In the genomic region with DNA sequence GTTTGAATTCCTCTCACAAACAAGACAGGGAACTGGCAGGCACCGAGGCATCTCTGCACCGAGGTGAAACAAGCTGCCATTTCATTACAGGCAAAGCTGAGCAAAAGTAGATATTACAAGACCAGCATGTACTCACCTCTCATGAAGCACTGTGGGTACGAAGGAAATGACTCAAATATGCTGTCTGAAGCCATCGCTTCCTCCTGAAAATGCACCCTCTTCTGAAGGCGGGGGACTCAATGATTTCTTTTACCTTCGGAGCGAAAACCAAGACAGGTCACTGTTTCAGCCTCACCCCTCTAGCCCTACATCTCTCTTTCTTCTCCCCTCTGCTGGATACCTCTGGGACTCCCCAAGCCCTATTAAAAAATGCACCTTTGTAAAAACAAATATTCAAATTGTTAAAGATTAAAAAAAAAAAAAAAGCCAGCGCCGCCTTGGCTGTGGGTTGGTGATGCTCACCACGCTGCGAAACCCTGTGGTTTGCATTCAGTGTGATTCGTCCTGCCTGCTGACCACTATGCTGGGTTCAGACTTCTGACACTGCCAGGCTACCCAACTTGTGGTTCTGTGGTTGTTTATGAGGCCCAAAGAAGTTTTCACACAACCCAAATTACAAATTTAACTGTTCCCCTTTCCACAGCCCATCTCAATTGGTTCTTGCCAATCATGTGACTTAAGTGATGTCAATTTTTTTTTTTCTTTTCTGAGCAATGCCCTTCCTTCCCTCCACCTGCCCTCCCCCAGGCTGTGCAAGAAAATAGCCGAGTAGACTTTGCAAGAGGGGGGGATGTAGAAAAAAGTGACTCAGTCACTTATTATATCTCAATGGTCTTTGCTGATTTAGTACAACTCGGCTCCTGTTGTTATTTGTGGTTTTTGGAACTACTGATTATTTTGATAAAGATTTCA, we compare ENCODE assay signal across 9 cellular contexts. TPM values are rescaled to one million over a fixed set of nuclear protein-coding genes. Genes with fewer than 3 reads are reported as not detected.
DNase-seq lines count a peak whose midpoint lies in the region; ATAC-seq, FAIRE-seq and TF ChIP-seq lines count a peak whose summit lies in the region.
"Had no signal": no experiment of that assay in that cellular context is flagged by ENCODE, and none has a peak within 500 bp of the region (broad histone marks: within the 10 kb centered on the region; RNA-seq: fewer than 3 reads in every experiment).

A gene (minus strand): TSS at position 597 of the 912 bp plus-strand sequence.

- H3K27ac Mint-ChIP-seq in activated naive CD8-positive, alpha-beta T cell treated with anti-CD3 and anti-CD28 coated beads, Interleukin-2, amount 50 U/mL, for 24 hours: peak within 1 kb of the TSS; percentile 97

- H3K4me3 ChIP-seq in ACC112 (ENCODE audit: low read depth, low read length) (peak within 1 kb of the TSS; percentile 71), SU-DHL-6 (ENCODE audit: insufficient read depth, low read length, poor library complexity, severe bottlenecking) (peak within 1 kb of the TSS; percentile 85), keratinocyte (ENCODE audit: control insufficient read depth in 2 of 3, extremely low read depth in 1 of 3, insufficient read depth in 2 of 3, low read depth in 1 of 3, low read length in 3 of 3) (peak within 1 kb of the TSS in 1 of 3 experiments; percentile 31)

- H3K4me1 Mint-ChIP-seq in activated naive CD8-positive, alpha-beta T cell treated with anti-CD3 and anti-CD28 coated beads, Interleukin-2, amount 50 U/mL, for 24 hours: peaks cover 91% of the 10 kb centered on the region

- H3K4me2 ChIP-seq in SU-DHL-6 (ENCODE audit: low read depth, low read length, poor library complexity, severe bottlenecking) (peak within 1 kb of the TSS; percentile 90), keratinocyte (ENCODE audit: control insufficient read depth, extremely low read depth, insufficient read depth, low read depth, low read length) (peak within 1 kb of the TSS; percentile 79)

- no peak for FAIRE-seq in keratinocyte (lab: Jason Lieb, UNC)
- FAIRE-seq: G401.6 had no signal

- DNase-seq in GM19238 (ENCODE audit: insufficient read length, low spot score) (peak; percentile 45), keratinocyte (ENCODE audit: low read depth, low spot score) (no peak), NCI-H2081 (lab: John Stamatoyannopoulos, UW) (no peak)
- DNase-seq in activated naive CD8-positive, alpha-beta T cell treated with anti-CD3 and anti-CD28 coated beads, Interleukin-2, amount 50 U/mL, for 24 hours: peak; percentile 78
- DNase-seq in stimulated activated CD4-positive, alpha-beta T cell treated with anti-CD3 and anti-CD28 coated beads, TNF-alpha, amount 100 ng/mL, for 24 hours (ENCODE audit: low read depth in 3 of 3): peak in 2 of 3 experiments; percentile 74

- H3K27ac ChIP-seq in ACC112 (ENCODE audit: low read depth, low read length) (peak within 1 kb of the TSS; percentile 87), SU-DHL-6 (ENCODE audit: low read depth, low read length) (peak within 1 kb of the TSS; percentile 98), keratinocyte (ENCODE audit: control insufficient read depth, insufficient read depth, low read length) (peak within 1 kb of the TSS; percentile 75)

- no peaks in the 10 kb centered on the region for H3K9me3 Mint-ChIP-seq in activated naive CD8-positive, alpha-beta T cell treated with anti-CD3 and anti-CD28 coated beads, Interleukin-2, amount 50 U/mL, for 24 hours

- no peaks in the 10 kb centered on the region for H3K9me2 ChIP-seq in SU-DHL-6 (replicated peaks; ENCODE audit: insufficient read depth, low read length)

- H3K36me3 ChIP-seq in ACC112 (ENCODE audit: insufficient read depth, low read length) (no peaks in the 10 kb centered on the region), SU-DHL-6 (ENCODE audit: low read length) (0 out of 2 replicates have a peak, but pooled peaks cover 5% of the 10 kb centered on the region), keratinocyte (ENCODE audit: control insufficient read depth in 2 of 2, extremely low read depth in 1 of 2, insufficient read depth in 2 of 2, low read length in 2 of 2) (no peaks in the 10 kb centered on the region)

- H3K9ac ChIP-seq in SU-DHL-6 (ENCODE audit: low read length) (peak within 1 kb of the TSS; percentile 76), keratinocyte (ENCODE audit: control insufficient read depth, extremely low read depth, insufficient read depth, low read length) (peak within 1 kb of the TSS; percentile 60)

- peak; percentile 68 for ATAC-seq in HG03354 (IDR thresholded peaks at IDR 0.05; ENCODE audit: poor library complexity, severe bottlenecking, unreplicated experiment)
- ATAC-seq in activated naive CD8-positive, alpha-beta T cell treated with anti-CD3 and anti-CD28 coated beads, Interleukin-2, amount 50 U/mL, for 24 hours: peak; percentile 67

- H3K4me1 ChIP-seq in ACC112 (ENCODE audit: control insufficient read depth, insufficient read depth, low read length, unreplicated experiment) (peaks cover 47% of the 10 kb centered on the region), keratinocyte (ENCODE audit: control insufficient read depth, extremely low read depth, insufficient read depth, low read length) (peaks cover 41% of the 10 kb centered on the region)

- dilution Hi-C loops in keratinocyte (cut with MboI; ENCODE audit: extremely low pct_ligation_motif_present, low sequenced_read_pairs): no loop called here

- peaks cover 6% of the 10 kb centered on the region for H3K36me3 Mint-ChIP-seq in activated naive CD8-positive, alpha-beta T cell treated with anti-CD3 and anti-CD28 coated beads, Interleukin-2, amount 50 U/mL, for 24 hours (ENCODE audit: low read depth)

- H4K20me1 ChIP-seq in SU-DHL-6 (ENCODE audit: low read depth, low read length) (no peaks in the 10 kb centered on the region; the same call in 1 of the 2 replicates), keratinocyte (ENCODE audit: control insufficient read depth, extremely low read depth, insufficient read depth, low read length) (no peaks in the 10 kb centered on the region)

- TF ChIP-seq CTCF in SU-DHL-6 (IDR thresholded peaks at IDR 0.05; ENCODE audit: insufficient read depth, low read length, poor library complexity, severe bottlenecking) (no peak), keratinocyte (optimal IDR thresholded peaks at IDR 0.05 in 1 of 3, IDR thresholded peaks at IDR 0.05 in 1 of 3, conservative IDR thresholded peaks at IDR 0.05 in 1 of 3; ENCODE audit: extremely low read depth in 1 of 3, insufficient read depth in 2 of 3, low read length in 3 of 3) (no peak)

- H3K9me3 ChIP-seq in SU-DHL-6 (ENCODE audit: insufficient read depth, low read length) (no peaks in the 10 kb centered on the region), keratinocyte (ENCODE audit: control insufficient read depth, low read depth, low read length) (no peaks in the 10 kb centered on the region)

- no peaks in the 10 kb centered on the region for H3K79me2 ChIP-seq in ACC112 (ENCODE audit: control insufficient read depth, insufficient read depth, low read length, unreplicated experiment)
- H3K79me2 ChIP-seq in SU-DHL-6 (ENCODE audit: insufficient read depth, low read length): peaks cover 48% of the 10 kb centered on the region
- H3K79me2 ChIP-seq in keratinocyte (ENCODE audit: control insufficient read depth, insufficient read depth, low read length): no peaks in the 10 kb centered on the region

- H3F3A ChIP-seq in SU-DHL-6 (ENCODE audit: insufficient read depth): peaks cover 31% of the 10 kb centered on the region

- peak within 1 kb of the TSS; percentile 54 for H2AFZ ChIP-seq in ACC112 (ENCODE audit: low read length, unreplicated experiment)
- H2AFZ ChIP-seq in SU-DHL-6 (ENCODE audit: low read depth, low read length, severe bottlenecking): peak within 1 kb of the TSS; percentile 54
- H2AFZ ChIP-seq in keratinocyte (ENCODE audit: control insufficient read depth, low read length): peak within 1 kb of the TSS; percentile 17

- H3K27me3 Mint-ChIP-seq in activated naive CD8-positive, alpha-beta T cell treated with anti-CD3 and anti-CD28 coated beads, Interleukin-2, amount 50 U/mL, for 24 hours: peaks cover 3% of the 10 kb centered on the region

- H3K27me3 ChIP-seq in ACC112 (ENCODE audit: insufficient read depth, low read length): no peaks in the 10 kb centered on the region
- no peaks in the 10 kb centered on the region for H3K27me3 ChIP-seq in SU-DHL-6 (ENCODE audit: low read length)
- no peaks in the 10 kb centered on the region for H3K27me3 ChIP-seq in keratinocyte (ENCODE audit: control insufficient read depth, extremely low read depth, insufficient read depth, low read length)

- no peaks in the 10 kb centered on the region for H3K9me1 ChIP-seq in keratinocyte (ENCODE audit: control insufficient read depth, extremely low read depth, insufficient read depth, low read length)

- peak within 1 kb of the TSS; percentile 93 for H3K4me3 Mint-ChIP-seq in activated naive CD8-positive, alpha-beta T cell treated with anti-CD3 and anti-CD28 coated beads, Interleukin-2, amount 50 U/mL, for 24 hours

RNA-seq across cellular contexts. Expression of the gene that starts here (rescaled TPM):
- polyA plus RNA-seq in keratinocyte: 25.5 to 91.0 TPM (median 44.9 TPM) in 3 replicates
- 5.9 TPM for polyA plus RNA-seq in keratinocyte (2011; ENCODE audit: low read depth)
- polyA plus RNA-seq in keratinocyte (2011; cell fraction: cytosol; rRNA removed): 37.4 and 45.8 TPM in 2 replicates
- polyA plus RNA-seq in keratinocyte (2011; cell fraction: nucleus; rRNA removed): 145 and 159 TPM in 2 replicates
- polyA plus RNA-seq in keratinocyte (2012; ENCODE audit: low replicate concordance): 10.7 and 81.7 TPM in 2 replicates
- polyA minus RNA-seq in keratinocyte: 41.9 to 182 TPM (median 83.5 TPM) in 3 replicates
- polyA minus RNA-seq in keratinocyte (2011; cell fraction: cytosol; rRNA and poly(A)+ RNA removed): 35.7 TPM
- polyA minus RNA-seq in keratinocyte (2011; cell fraction: nucleus; rRNA and poly(A)+ RNA removed): 165 and 282 TPM in 2 replicates

Comparison
In these comparisons a context has a peak if more than half of its experiments do, and no peak if none do; other contexts are left out.
1. DNase-seq: peak in GM19238 (single experiment), activated naive CD8-positive, alpha-beta T cell treated with anti-CD3 and anti-CD28 coated beads, Interleukin-2, amount 50 U/mL, for 24 hours (single experiment) and stimulated activated CD4-positive, alpha-beta T cell treated with anti-CD3 and anti-CD28 coated beads, TNF-alpha, amount 100 ng/mL, for 24 hours (2 of 3); none in keratinocyte (single experiment) and NCI-H2081 (0 of 2).
2. Peak in every context shown above with its lines, with median percentiles within 50 percentile points of each other: H2AFZ ChIP-seq and H3K27ac ChIP-seq.